Comparison of ENCODE assay signal across 1 cellular context in genomic region chr3:5194341-5194740, GRCh38.
TF ChIP-seq lines count a peak whose summit lies in the region.

No MANE protein-coding gene starts in this region.

TF ChIP-seq in GM12878, 131 proteins besides CTCF, POLR2A, EP300 and RAD21:
- TF ChIP-seq RFX5 (IDR thresholded peaks at IDR 0.05; ENCODE audit: low read depth, low read length) (no peak), DPF2 (IDR thresholded peaks at IDR 0.05) (0 out of 2 replicates have a peak, but pooled peaks have one; percentile 34), SMAD5 (IDR thresholded peaks at IDR 0.05; ENCODE audit: low read depth) (no peak)
